Comparison of ENCODE assay signal across 23 cellular contexts in genomic region chr4:77665381-77666069, GRCh38. TPM values are rescaled to one million over a fixed set of nuclear protein-coding genes. Genes with fewer than 3 reads are reported as not detected.
DNase-seq lines count a peak whose midpoint lies in the region; ATAC-seq lines count a peak whose summit lies in the region.
"Had no signal": no experiment of that assay in that cellular context is flagged by ENCODE, and none has a peak within 500 bp of the region (broad histone marks: within the 10 kb centered on the region; RNA-seq: fewer than 3 reads in every experiment).

No MANE protein-coding gene starts in this region.

- H3K27ac Mint-ChIP-seq in activated T-helper 17 cell treated with anti-CD3 and anti-CD28 coated beads, Interleukin-2, amount 50 U/mL, for 72 hours = no peak overlapping the region

- DNase-seq in activated T-cell treated with anti-CD3 and anti-CD28 coated beads for 48 hours (ENCODE audit: low read depth) = peak; percentile 8
- no peak for DNase-seq in activated T-cell treated with anti-CD3 and anti-CD28 coated beads for 4 hours
- peak; percentile 1 to 4 for DNase-seq in stimulated activated CD4-positive, alpha-beta T cell treated with anti-CD3 and anti-CD28 coated beads, Interleukin-15, amount 100 ng/mL, for 48 hours (ENCODE audit: low read depth in 2 of 2)
- DNase-seq in stimulated activated CD4-positive, alpha-beta T cell treated with anti-CD3 and anti-CD28 coated beads, Interleukin-12 subunit alpha, Interleukin-12 subunit beta, amount 100 ng/mL, for 4 hours = no peak
- peak; percentile 15 for DNase-seq in mesendoderm
- no peak for DNase-seq in hypothalamus (lab: John Stamatoyannopoulos, UW)
- DNase-seq: BE2C, EL, GF-D8, Kasumi-1, MG63, NCI-H1417, NCI-H1694 treated with DMSO at 0.1 percent for 48 hours, NCI-H2081 treated with DMSO at 0.1 percent for 48 hours, NCI-H2171 treated with DMSO at 0.1 percent for 48 hours, NCI-H446, NCI-H526, SHP77 had no signal

- no peak overlapping the region for H3K18ac ChIP-seq in mesendoderm (ENCODE audit: low read length)

- H3K27ac ChIP-seq in mesendoderm (ENCODE audit: low read depth, low read length) = no peak overlapping the region

- H3K27me3 Mint-ChIP-seq in activated T-helper 17 cell treated with anti-CD3 and anti-CD28 coated beads, Interleukin-2, amount 50 U/mL, for 72 hours = no peaks in the 10 kb centered on the region

- H3K9me3 Mint-ChIP-seq in activated T-helper 17 cell treated with anti-CD3 and anti-CD28 coated beads, Interleukin-2, amount 50 U/mL, for 72 hours = peaks cover under 1% of the 10 kb centered on the region

- H2BK5ac ChIP-seq in mesendoderm (ENCODE audit: low read length) = no peak overlapping the region

- no peak overlapping the region for H3K4ac ChIP-seq in mesendoderm (ENCODE audit: low read depth, low read length)

- peak; percentile 43 for ATAC-seq in activated T-helper 17 cell treated with anti-CD3 and anti-CD28 coated beads, Interleukin-2, amount 50 U/mL, for 72 hours (replicated peaks)
- ATAC-seq in HG02642 (IDR thresholded peaks at IDR 0.05; ENCODE audit: poor library complexity, unreplicated experiment) = no peak

- H3K79me2 ChIP-seq in mesendoderm (ENCODE audit: control insufficient read depth, insufficient read depth, low read length) = no peaks in the 10 kb centered on the region

- no peaks in the 10 kb centered on the region for H3K27me3 ChIP-seq in mesendoderm (ENCODE audit: insufficient read depth, low read length, poor library complexity)
- H3K27me3 ChIP-seq: MG63 had no signal

- H3K4me3 ChIP-seq in mesendoderm (ENCODE audit: low read length) = no peak overlapping the region
- H3K4me3 ChIP-seq: MG63 had no signal

- no peaks in the 10 kb centered on the region for H3K4me1 Mint-ChIP-seq in activated T-helper 17 cell treated with anti-CD3 and anti-CD28 coated beads, Interleukin-2, amount 50 U/mL, for 72 hours

- no peak overlapping the region for H3K4me3 Mint-ChIP-seq in activated T-helper 17 cell treated with anti-CD3 and anti-CD28 coated beads, Interleukin-2, amount 50 U/mL, for 72 hours

- no peak overlapping the region for H3K23ac ChIP-seq in mesendoderm (ENCODE audit: low read length)

- no peak overlapping the region for H2BK15ac ChIP-seq in mesendoderm (replicated peaks; ENCODE audit: low read depth)

- H3K4me2 ChIP-seq in mesendoderm (ENCODE audit: low read length) = no peak overlapping the region

- no peaks in the 10 kb centered on the region for H3K79me1 ChIP-seq in mesendoderm (ENCODE audit: low read length)

- H3K9ac ChIP-seq in mesendoderm (ENCODE audit: low read length) = no peak overlapping the region

- no peak overlapping the region for H4K5ac ChIP-seq in mesendoderm (ENCODE audit: low read length)

- no peak overlapping the region for H4K8ac ChIP-seq in mesendoderm (ENCODE audit: low read depth, low read length)

- no peaks in the 10 kb centered on the region for H3K36me3 Mint-ChIP-seq in activated T-helper 17 cell treated with anti-CD3 and anti-CD28 coated beads, Interleukin-2, amount 50 U/mL, for 72 hours (ENCODE audit: low read depth)

- H3K36me3 ChIP-seq in mesendoderm (ENCODE audit: control insufficient read depth, insufficient read depth, low read length) = no peaks in the 10 kb centered on the region
- H3K36me3 ChIP-seq: BE2C, MG63 had no signal

- H3K4me1 ChIP-seq in mesendoderm (ENCODE audit: control insufficient read depth, low read depth, low read length) = no peaks in the 10 kb centered on the region
- H3K4me1 ChIP-seq: BE2C had no signal

- H3K56ac ChIP-seq in mesendoderm (ENCODE audit: low read length) = no peak overlapping the region

- H2AK5ac ChIP-seq in mesendoderm (ENCODE audit: low read length) = no peak overlapping the region

- no CpG with 5 or more reads among the region's 4 CpGs for WGBS in mesendoderm (ENCODE audit: extremely low coverage, insufficient coverage, low lambda C conversion rate)

- H2BK120ac ChIP-seq in mesendoderm (ENCODE audit: low read depth, low read length) = no peak overlapping the region

RNA-seq across cellular contexts. Expression of gene CXCL13, which starts 59.9 kb away (rescaled TPM):
- 1 to 10 TPM in 1 of 2 donors, under 1 TPM in 1; 0.19 to 1.0 TPM for total RNA-seq in activated T-helper 17 cell treated with anti-CD3 and anti-CD28 coated beads, Interleukin-2, amount 50 U/mL, for 72 hours
- polyA plus RNA-seq in mesendoderm (2013, experiment 1 of 2) = not detected
- not detected for polyA plus RNA-seq in mesendoderm (2013, experiment 2 of 2)
- total RNA-seq: A673, H1, RPMI7951 had no signal
- polyA plus RNA-seq: H1 had no signal

Comparison
In these comparisons a context has a peak if more than half of its experiments do, and no peak if none do; other contexts are left out.
1. DNase-seq: peak in activated T-cell treated with anti-CD3 and anti-CD28 coated beads for 48 hours (single experiment), stimulated activated CD4-positive, alpha-beta T cell treated with anti-CD3 and anti-CD28 coated beads, Interleukin-15, amount 100 ng/mL, for 48 hours (2 of 2) and mesendoderm (single experiment); none in activated T-cell treated with anti-CD3 and anti-CD28 coated beads for 4 hours (single experiment), stimulated activated CD4-positive, alpha-beta T cell treated with anti-CD3 and anti-CD28 coated beads, Interleukin-12 subunit alpha, Interleukin-12 subunit beta, amount 100 ng/mL, for 4 hours (single experiment) and hypothalamus (0 of 51).